26 cellular contexts compared by ENCODE assay signal in the genomic region with DNA sequence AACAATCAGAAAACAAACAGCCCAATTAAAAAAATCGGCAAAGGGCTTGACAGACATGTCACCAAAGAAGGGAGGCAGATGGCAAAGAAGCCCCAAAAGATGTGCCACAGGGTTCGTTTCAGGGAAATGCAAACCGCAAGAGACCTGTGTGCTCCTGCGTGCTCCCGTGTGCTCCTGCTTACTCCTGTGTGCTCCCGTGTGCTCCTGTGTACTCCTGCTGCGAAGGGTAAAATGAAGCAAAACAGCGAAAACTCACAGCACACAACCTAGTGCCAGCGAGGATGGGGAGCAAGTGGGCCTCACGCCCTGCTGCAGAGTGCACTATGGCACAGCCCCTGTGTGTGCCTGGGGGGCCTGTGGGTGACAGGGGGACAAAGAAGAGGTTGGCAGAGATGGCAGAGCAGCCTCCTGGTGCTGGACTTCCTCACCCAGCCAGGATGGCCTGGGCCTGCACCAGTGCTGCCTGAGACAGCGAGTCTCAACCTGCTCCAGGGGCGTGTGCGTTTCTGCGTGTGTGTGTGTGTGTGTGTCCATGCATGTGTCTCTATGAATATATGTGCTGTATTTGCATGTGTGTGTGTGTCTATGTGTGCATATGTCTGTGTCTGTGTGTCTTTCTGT. TPM values are rescaled to one million over a fixed set of nuclear protein-coding genes. Genes with fewer than 3 reads are reported as not detected.
DNase-seq lines count a peak whose midpoint lies in the region; ATAC-seq, FAIRE-seq and TF ChIP-seq lines count a peak whose summit lies in the region.
"Had no signal": no experiment of that assay in that cellular context is flagged by ENCODE, and none has a peak within 500 bp of the region (broad histone marks: within the 10 kb centered on the region; RNA-seq: fewer than 3 reads in every experiment).

No MANE protein-coding gene starts in this region.

- H3K4me3 Mint-ChIP-seq in stimulated activated naive B cell treated with anti-CD40 and anti-IgM and Interleukin-4, amounts not matched to agents 10 μg/mL and 1 μg/mL and 100 μg/mL, for 72 hours, result no peak overlapping the region
- H3K4me3 Mint-ChIP-seq: activated CD4-positive, alpha-beta memory T cell treated with anti-CD3 and anti-CD28 coated beads for 36 hours had no signal

- H3K79me2 ChIP-seq in K562 (ENCODE audit: control insufficient read depth, insufficient read depth, low read length) (no peaks in the 10 kb centered on the region), smooth muscle cell (ENCODE audit: low read depth) (no peaks in the 10 kb centered on the region)

- peaks cover 0 to 24% of the 10 kb centered on the region in 2 experiments; a peak in 1 of 5 replicates for H3K4me1 ChIP-seq in K562 (replicated peaks in 1 of 2; ENCODE audit: control insufficient read depth in 2 of 2, insufficient read depth in 2 of 2, low read length in 2 of 2)
- H3K4me1 ChIP-seq in testis, result no peaks in the 10 kb centered on the region
- no peaks in the 10 kb centered on the region for H3K4me1 ChIP-seq in smooth muscle cell (ENCODE audit: low read depth)
- H3K4me1 ChIP-seq: colonic mucosa, gastroesophageal sphincter, tibial nerve had no signal

- H3K36me3 ChIP-seq in K562 (ENCODE audit: control insufficient read depth, insufficient read depth, low read length), result no peaks in the 10 kb centered on the region
- no peaks in the 10 kb centered on the region for H3K36me3 ChIP-seq in testis (ENCODE audit: low read depth, missing control alignments)
- H3K36me3 ChIP-seq in smooth muscle cell (ENCODE audit: low read depth), result no peaks in the 10 kb centered on the region
- H3K36me3 ChIP-seq: colonic mucosa, gastroesophageal sphincter, tibial nerve, WERI-Rb-1 had no signal

- no peak for TF ChIP-seq RAD21 in K562 (CRISPR knock-in tag; conservative IDR thresholded peaks at IDR 0.05 in 1 of 2, IDR thresholded peaks at IDR 0.05 in 1 of 2)

- TF ChIP-seq POLR2A in K562 (conservative IDR thresholded peaks at IDR 0.05) (no peak), testis (IDR thresholded peaks at IDR 0.05) (no peak)

- POLR2A ChIA-PET in K562 (lab: Yijun Ruan, JAX), result no interaction called here

- H3K36me3 Mint-ChIP-seq in stimulated activated naive B cell treated with anti-CD40 and anti-IgM and Interleukin-4, amounts not matched to agents 10 μg/mL and 1 μg/mL and 100 μg/mL, for 72 hours, result peaks cover 0 to 2% of the 10 kb centered on the region in 2 donors
- H3K36me3 Mint-ChIP-seq: activated CD4-positive, alpha-beta memory T cell treated with anti-CD3 and anti-CD28 coated beads for 36 hours; activated naive CD4-positive, alpha-beta T cell treated with anti-CD3 and anti-CD28 coated beads, Interleukin-2, amount 50 U/mL, for 72 hours had no signal

- in situ Hi-C loops in K562 (cut with MboI), result no loop called here

- H3K9me1 ChIP-seq in K562 (ENCODE audit: control insufficient read depth, insufficient read depth, low read length), result no peaks in the 10 kb centered on the region

- TF ChIP-seq EP300 in K562 (IDR thresholded peaks at IDR 0.05; ENCODE audit: low read length), result no peak

- H3K4me3 ChIP-seq in K562 (no peak overlapping the region), testis (no peak overlapping the region), smooth muscle cell (no peak overlapping the region)
- H3K4me3 ChIP-seq: colonic mucosa, gastroesophageal sphincter, GM12878, tibial nerve had no signal

- H2AFZ ChIP-seq in K562 (ENCODE audit: low read depth, low read length) (no peak overlapping the region), smooth muscle cell (ENCODE audit: low read depth) (no peak overlapping the region)

- ATAC-seq in K562 (no peak), GM18870 (IDR thresholded peaks at IDR 0.05; ENCODE audit: unreplicated experiment) (no peak)
- ATAC-seq in stimulated activated naive B cell treated with anti-CD40 and anti-IgM and Interleukin-4, amounts not matched to agents 10 μg/mL and 1 μg/mL and 100 μg/mL, for 72 hours (replicated peaks), result no peak
- ATAC-seq: activated naive CD4-positive, alpha-beta T cell treated with anti-CD3 and anti-CD28 coated beads, Interleukin-2, amount 50 U/mL, for 72 hours; gastroesophageal sphincter; GM12878 had no signal

- H3K4me2 ChIP-seq in K562 (ENCODE audit: insufficient read depth, low read length) (no peak overlapping the region), smooth muscle cell (no peak overlapping the region)

- CTCF ChIA-PET in K562 (lab: Yijun Ruan, JAX; ENCODE audit: low intra/inter-chr PET ratio), result no interaction called here

- BruUV-seq in K562 (replicated peaks; lab: Mats Ljungman, UMichigan), result no TSS peak

- H3K27me3 ChIP-seq in K562 (ENCODE audit: control insufficient read depth in 2 of 2, insufficient read depth in 2 of 2, low read length in 2 of 2) (peaks cover 25 to 51% of the 10 kb centered on the region in 2 experiments), testis (no peaks in the 10 kb centered on the region), smooth muscle cell (ENCODE audit: low read depth) (peaks cover 10% of the 10 kb centered on the region)
- H3K27me3 ChIP-seq: colonic mucosa, tibial nerve had no signal

- H4K20me1 ChIP-seq in K562 (replicated peaks; ENCODE audit: control insufficient read depth, insufficient read depth, low read length), result peaks cover 12% of the 10 kb centered on the region; the same call in 1 of the 2 replicates
- no peaks in the 10 kb centered on the region for H4K20me1 ChIP-seq in smooth muscle cell (ENCODE audit: low read depth)

- peaks cover 5 to 6% of the 10 kb centered on the region in 2 donors for H3K27me3 Mint-ChIP-seq in stimulated activated naive B cell treated with anti-CD40 and anti-IgM and Interleukin-4, amounts not matched to agents 10 μg/mL and 1 μg/mL and 100 μg/mL, for 72 hours

- no peak overlapping the region for H3K27ac Mint-ChIP-seq in stimulated activated naive B cell treated with anti-CD40 and anti-IgM and Interleukin-4, amounts not matched to agents 10 μg/mL and 1 μg/mL and 100 μg/mL, for 72 hours
- H3K27ac Mint-ChIP-seq: activated CD4-positive, alpha-beta memory T cell treated with anti-CD3 and anti-CD28 coated beads for 36 hours; activated naive CD4-positive, alpha-beta T cell treated with anti-CD3 and anti-CD28 coated beads, Interleukin-2, amount 50 U/mL, for 72 hours had no signal

- H3K9me3 Mint-ChIP-seq in stimulated activated naive B cell treated with anti-CD40 and anti-IgM and Interleukin-4, amounts not matched to agents 10 μg/mL and 1 μg/mL and 100 μg/mL, for 72 hours, result no peaks in the 10 kb centered on the region
- H3K9me3 Mint-ChIP-seq: activated naive CD4-positive, alpha-beta T cell treated with anti-CD3 and anti-CD28 coated beads, Interleukin-2, amount 50 U/mL, for 72 hours had no signal

- DNase-seq in NCI-H1417 (lab: John Stamatoyannopoulos, UW) (peak in 2 of 3 experiments; percentile 30 to 46), NCI-H1417 treated with DMSO at 0.1 percent for 48 hours (lab: John Stamatoyannopoulos, UW) (no peak), K562 (ENCODE audit: extremely low read depth in 1 of 4, low spot score in 3 of 4) (no peak), islet precursor cell (peak; percentile 45), testis (peak; percentile 10), smooth muscle cell (lab: John Stamatoyannopoulos, UW; ENCODE audit: unreplicated experiment) (no peak)
- no peak for DNase-seq in stimulated activated naive B cell treated with anti-CD40 and anti-IgM and Interleukin-4, amounts not matched to agents 10 μg/mL and 1 μg/mL and 100 μg/mL, for 72 hours
- DNase-seq: activated CD4-positive, alpha-beta memory T cell treated with anti-CD3 and anti-CD28 coated beads for 36 hours; activated T-cell treated with anti-CD3 and anti-CD28 coated beads, Interleukin-2, amount 50 U/mL, for 1 hour; GOT3; NCI-H1105 treated with DMSO at 0.1 percent for 48 hours; NCI-H748 treated with DMSO at 0.1 percent for 48 hours; stimulated activated naive CD4-positive, alpha-beta T cell; T-helper 1 cell; WERI-Rb-1 had no signal

- H3K9me3 ChIP-seq in K562 (replicated peaks; ENCODE audit: control insufficient read depth, insufficient read depth, low read depth, low read length) (no peaks in the 10 kb centered on the region), testis (no peaks in the 10 kb centered on the region), smooth muscle cell (replicated peaks; ENCODE audit: low read depth) (no peaks in the 10 kb centered on the region)
- H3K9me3 ChIP-seq: colonic mucosa had no signal

- H3K27ac ChIP-seq in K562 (ENCODE audit: extremely low read depth, low read depth, low read length) (no peak overlapping the region), testis (no peak overlapping the region), smooth muscle cell (ENCODE audit: low read depth) (no peak overlapping the region)
- H3K27ac ChIP-seq: colonic mucosa, gastroesophageal sphincter, tibial nerve, WERI-Rb-1 had no signal

- H3K4me1 Mint-ChIP-seq in stimulated activated naive B cell treated with anti-CD40 and anti-IgM and Interleukin-4, amounts not matched to agents 10 μg/mL and 1 μg/mL and 100 μg/mL, for 72 hours, result peaks cover 2 to 5% of the 10 kb centered on the region in 2 donors

- 15% methylated on average over 12 of the region's 14 CpGs for WGBS in K562 (ENCODE audit: insufficient coverage, low coverage, missing lambda C conversion rate)
- WGBS in testis, 2 donors, result 75 to 77% methylated on average over 14 of the region's 14 CpGs
- WGBS in smooth muscle cell (ENCODE audit: low lambda C conversion rate), result 88% methylated on average over 14 of the region's 14 CpGs

- FAIRE-seq in K562 (lab: Jason Lieb, UNC), result no peak
- FAIRE-seq: A204.1, GM12878 had no signal

- intact Hi-C loops in K562 (cut with micrococcal nuclease) (no loop called here), testis (cut with DNase I; ENCODE audit: low total_unique reads) (no loop called here)

- H3K9ac ChIP-seq in K562 (ENCODE audit: insufficient read depth in 1 of 2, low read depth in 2 of 2, low read length in 2 of 2), result no peak overlapping the region
- no peak overlapping the region for H3K9ac ChIP-seq in smooth muscle cell (ENCODE audit: low read depth)

- no peaks in the 10 kb centered on the region for H3F3A ChIP-seq in smooth muscle cell (ENCODE audit: low read depth)

- no peak for TF ChIP-seq CTCF in K562 (IDR thresholded peaks at IDR 0.05 in 2 of 3, conservative IDR thresholded peaks at IDR 0.05 in 1 of 3; ENCODE audit: insufficient read depth in 2 of 3, low read depth in 1 of 3, low read length in 3 of 3)
- no peak for TF ChIP-seq CTCF in testis (IDR thresholded peaks at IDR 0.05)
- no peak for TF ChIP-seq CTCF in smooth muscle cell (IDR thresholded peaks at IDR 0.05; ENCODE audit: borderline replicate concordance, insufficient read depth, poor library complexity, severe bottlenecking)

RNA-seq across cellular contexts. Expression of gene ASCL2, which starts 14.0 kb away (rescaled TPM):
- total RNA-seq in K562 (2011; cell fraction: chromatin; rRNA removed; ENCODE audit: low replicate concordance), result 0.25 and 0.30 TPM in 2 replicates
- 0.79 and 0.83 TPM in 2 replicates for total RNA-seq in K562 (2011; cell fraction: nucleolus; rRNA removed)
- total RNA-seq in K562 (2011; cell fraction: nucleoplasm; rRNA removed), result 0.22 and 0.31 TPM in 2 replicates
- total RNA-seq in K562 (2014; rRNA removed), result 1.4 and 1.7 TPM in 2 replicates
- total RNA-seq in K562 (2014; rRNA removed; fragmentation: Illumina TruSeq; extraction: Trizol), result 0.11 TPM in 1 of 2 replicates, not detected in the other
- 0.36 and 0.53 TPM in 2 replicates for total RNA-seq in K562 (2015; rRNA removed; fragmentation: Illumina TruSeq; extraction: Trizol)
- total RNA-seq in K562 (2021), result 1.1 and 1.2 TPM in 2 replicates
- polyA plus RNA-seq in K562 (2011; rRNA removed), result 0.07 and 0.15 TPM in 2 replicates
- 0.15 and 1.7 TPM in 2 replicates for polyA plus RNA-seq in K562 (2011; cell fraction: cytosol; rRNA removed)
- polyA plus RNA-seq in K562 (2011; cell fraction: nucleus; rRNA removed), result 0.13 and 0.40 TPM in 2 replicates
- 0.93 and 1.0 TPM in 2 replicates for polyA plus RNA-seq in K562 (2012)
- 0.12 and 0.26 TPM in 2 replicates for polyA plus RNA-seq in K562 (2014; fragmentation: Illumina TruSeq; extraction: Trizol)
- not detected for polyA plus RNA-seq in K562 (2014; fragmentation: Nextera tagmentation; extraction: Ambion mirVana)
- polyA plus RNA-seq in K562 (2014; rRNA removed), result 0.76 and 1.4 TPM in 2 replicates
- not detected in 2 replicates for polyA minus RNA-seq in K562 (2011; rRNA and poly(A)+ RNA removed)
- polyA minus RNA-seq in K562 (2011; cell fraction: cytosol; rRNA and poly(A)+ RNA removed), result not detected in 2 replicates
- 0.22 and 0.27 TPM in 2 replicates for polyA minus RNA-seq in K562 (2011; cell fraction: nucleus; rRNA and poly(A)+ RNA removed)
- total RNA-seq in testis, result 1 to 10 TPM; 4.8 to 5.8 TPM
- polyA plus RNA-seq in testis (ENCODE audit: insufficient read depth, low read depth, low replicate concordance), result 1.3 TPM
- 3.0 TPM in 1 of 2 replicates, not detected in the other for total RNA-seq in smooth muscle cell
- polyA plus RNA-seq in smooth muscle cell, result 0.33 TPM in 1 of 2 replicates, not detected in the other
- total RNA-seq: Calu3, GM12878, LHCN-M2, OCI-LY7 had no signal
- polyA plus RNA-seq: BJ, GM12878 had no signal

RNA-seq across cellular contexts. Expression of gene C11orf21, which starts 45.3 kb away (rescaled TPM):
- total RNA-seq in K562 (2011; cell fraction: chromatin; rRNA removed; ENCODE audit: low replicate concordance), result 1.6 and 4.7 TPM in 2 replicates
- 2.4 and 3.5 TPM in 2 replicates for total RNA-seq in K562 (2011; cell fraction: nucleolus; rRNA removed)
- 1.5 and 3.1 TPM in 2 replicates for total RNA-seq in K562 (2011; cell fraction: nucleoplasm; rRNA removed)
- total RNA-seq in K562 (2014; rRNA removed) (1.3 and 2.0 TPM in 2 replicates), K562 (2014; rRNA removed; fragmentation: Illumina TruSeq; extraction: Trizol) (0.64 and 0.65 TPM in 2 replicates), K562 (2015; rRNA removed; fragmentation: Illumina TruSeq; extraction: Trizol) (2.3 and 2.5 TPM in 2 replicates), K562 (2021) (2.1 and 2.6 TPM in 2 replicates), testis (under 1 TPM; 0.12 to 0.47 TPM), smooth muscle cell (not detected in 2 replicates)
- polyA plus RNA-seq in K562 (2011; rRNA removed) (1.2 and 2.1 TPM in 2 replicates), K562 (2014; fragmentation: Illumina TruSeq; extraction: Trizol) (1.0 and 1.3 TPM in 2 replicates), K562 (2014; fragmentation: Nextera tagmentation; extraction: Ambion mirVana) (under 1 TPM; 0.10 to 0.15 TPM), K562 (2014; rRNA removed) (2.0 and 2.1 TPM in 2 replicates), testis (ENCODE audit: insufficient read depth, low read depth, low replicate concordance) (0.88 TPM), smooth muscle cell (not detected in 2 replicates)
- 0.91 and 2.0 TPM in 2 replicates for polyA plus RNA-seq in K562 (2011; cell fraction: cytosol; rRNA removed)
- polyA plus RNA-seq in K562 (2011; cell fraction: nucleus; rRNA removed), result 5.5 and 14.3 TPM in 2 replicates
- 4.3 and 4.5 TPM in 2 replicates for polyA plus RNA-seq in K562 (2012)
- 0.99 and 1.0 TPM in 2 replicates for polyA minus RNA-seq in K562 (2011; rRNA and poly(A)+ RNA removed)
- polyA minus RNA-seq in K562 (2011; cell fraction: cytosol; rRNA and poly(A)+ RNA removed), result 1.4 TPM in 1 of 2 replicates, not detected in the other
- polyA minus RNA-seq in K562 (2011; cell fraction: nucleus; rRNA and poly(A)+ RNA removed), result 2.4 and 3.4 TPM in 2 replicates
- total RNA-seq: Calu3, LHCN-M2 had no signal
- polyA plus RNA-seq: BJ had no signal

RNA-seq across cellular contexts. Expression of gene TSPAN32, which starts 45.4 kb away (rescaled TPM):
- total RNA-seq in K562 (2011; cell fraction: chromatin; rRNA removed; ENCODE audit: low replicate concordance), result 8.4 and 16.2 TPM in 2 replicates
- total RNA-seq in K562 (2011; cell fraction: nucleolus; rRNA removed), result 7.1 and 8.5 TPM in 2 replicates
- 4.3 and 5.9 TPM in 2 replicates for total RNA-seq in K562 (2011; cell fraction: nucleoplasm; rRNA removed)
- total RNA-seq in K562 (2014; rRNA removed) (3.0 and 3.4 TPM in 2 replicates), K562 (2014; rRNA removed; fragmentation: Illumina TruSeq; extraction: Trizol) (0.86 and 1.4 TPM in 2 replicates), K562 (2015; rRNA removed; fragmentation: Illumina TruSeq; extraction: Trizol) (2.6 TPM in 2 replicates), K562 (2021) (4.8 and 5.9 TPM in 2 replicates), testis (1 to 10 TPM; 1.0 to 1.1 TPM), smooth muscle cell (not detected in 2 replicates)
- polyA plus RNA-seq in K562 (2011; rRNA removed) (4.2 and 9.4 TPM in 2 replicates), K562 (2014; fragmentation: Illumina TruSeq; extraction: Trizol) (0.79 and 2.8 TPM in 2 replicates), K562 (2014; fragmentation: Nextera tagmentation; extraction: Ambion mirVana) (under 1 TPM; 0.21 to 0.57 TPM), K562 (2014; rRNA removed) (3.3 and 7.3 TPM in 2 replicates), testis (ENCODE audit: insufficient read depth, low read depth, low replicate concordance) (1.5 TPM), smooth muscle cell (0.91 TPM in 1 of 2 replicates, not detected in the other)
- polyA plus RNA-seq in K562 (2011; cell fraction: cytosol; rRNA removed), result 4.4 and 6.2 TPM in 2 replicates
- 68.0 and 78.0 TPM in 2 replicates for polyA plus RNA-seq in K562 (2011; cell fraction: nucleus; rRNA removed)
- 8.2 and 19.1 TPM in 2 replicates for polyA plus RNA-seq in K562 (2012)
- 0.77 and 0.90 TPM in 2 replicates for polyA minus RNA-seq in K562 (2011; rRNA and poly(A)+ RNA removed)
- polyA minus RNA-seq in K562 (2011; cell fraction: cytosol; rRNA and poly(A)+ RNA removed), result 1.4 and 3.4 TPM in 2 replicates
- polyA minus RNA-seq in K562 (2011; cell fraction: nucleus; rRNA and poly(A)+ RNA removed), result 10.0 and 10.3 TPM in 2 replicates
- total RNA-seq: Calu3, GM12878, LHCN-M2 had no signal

Comparison
In these comparisons a context has a peak if more than half of its experiments do, and no peak if none do; other contexts are left out.
1. DNase-seq: peak in NCI-H1417 (2 of 3), islet precursor cell (single experiment) and testis (single experiment); none in NCI-H1417 treated with DMSO at 0.1 percent for 48 hours (single experiment), K562 (0 of 4), stimulated activated naive B cell treated with anti-CD40 and anti-IgM and Interleukin-4, amounts not matched to agents 10 μg/mL and 1 μg/mL and 100 μg/mL, for 72 hours (single experiment) and smooth muscle cell (single experiment).